7 cellular contexts compared by ENCODE assay signal in genomic region chr6:82891503-82891902, GRCh38.
DNase-seq lines count a peak whose midpoint lies in the region; ATAC-seq and TF ChIP-seq lines count a peak whose summit lies in the region.
"Not testable (repeated sequence)": the region's sequence is repeated elsewhere in the genome, so short reads cannot be mapped to it uniquely, and the experiment has no call there.

No MANE protein-coding gene starts in this region.

- DNase-seq in HCT116 (ENCODE audit: low read depth, low spot score), result peak; percentile 32
- DNase-seq in LoVo (ENCODE audit: low spot score), result peak; percentile 31
- peak; percentile 15 to 62 for DNase-seq in PC-9
- peak; percentile 27 for DNase-seq in epithelial cell of esophagus (ENCODE audit: low read depth)
- DNase-seq in foreskin keratinocyte; type B pancreatic cell (ENCODE audit: extremely low spot score, unreplicated experiment): not testable (repeated sequence)
- peak in 1 of 3 donors; percentile 3 for DNase-seq in mucosa of descending colon

- H4K20me1 ChIP-seq in HCT116 (ENCODE audit: insufficient read depth); PC-9 (ENCODE audit: insufficient read depth): not testable (repeated sequence)

- intact Hi-C loops in HCT116 (cut with micrococcal nuclease); PC-9 (cut with micrococcal nuclease; ENCODE audit: unreplicated experiment); mucosa of descending colon (cut with DNase I, micrococcal nuclease): not testable (repeated sequence)

- not testable (repeated sequence) for H3K9me2 ChIP-seq in HCT116 (ENCODE audit: insufficient read depth); PC-9 (ENCODE audit: insufficient read depth)

- H3K9ac ChIP-seq in HCT116 (ENCODE audit: low read length), result not testable (repeated sequence)

- H3K27ac ChIP-seq in HCT116 (ENCODE audit: low read depth, low read length); PC-9; foreskin keratinocyte: not testable (repeated sequence)

- TF ChIP-seq POLR2A in HCT116 (IDR thresholded peaks at IDR 0.05; ENCODE audit: borderline replicate concordance, extremely low read depth, insufficient read depth, insufficient read length), result not testable (repeated sequence)

- peak overlapping the region; percentile 16 for H3K4me2 ChIP-seq in HCT116 (ENCODE audit: low read length)
- not testable (repeated sequence) for H3K4me2 ChIP-seq in PC-9

- not testable (repeated sequence) for BruUV-seq in HCT116 (replicated peaks; lab: Mats Ljungman, UMichigan); PC-9 (replicated peaks; lab: Mats Ljungman, UMichigan)

- CTCF ChIA-PET in HCT116 (lab: Charles Lee); PC-9 (lab: Charles Lee): not testable (repeated sequence)

- H3K27ac Mint-ChIP-seq in type B pancreatic cell, result peak overlapping the region; percentile 43

- not testable (repeated sequence) for H2AFZ ChIP-seq in HCT116 (ENCODE audit: low read depth, low read length, poor library complexity, severe bottlenecking); PC-9

- peak; percentile 63 for ATAC-seq in HCT116
- peak; percentile 64 for ATAC-seq in foreskin keratinocyte
- peak; percentile 75 for ATAC-seq in mucosa of descending colon

- H3K27me3 Mint-ChIP-seq in type B pancreatic cell, result not testable (repeated sequence)

- POLR2A ChIA-PET in HCT116 (lab: Charles Lee); PC-9 (lab: Charles Lee; ENCODE audit: unreplicated experiment): not testable (repeated sequence)

- not testable (repeated sequence) for H3F3A ChIP-seq in PC-9 (ENCODE audit: insufficient read depth, low read depth)

- not testable (repeated sequence) for H3K9me3 Mint-ChIP-seq in type B pancreatic cell

- H3K4me1 ChIP-seq in HCT116 (ENCODE audit: control insufficient read depth in 1 of 2, insufficient read depth in 2 of 2, low read length in 2 of 2), result peaks cover 0 to 12% of the 10 kb centered on the region in 2 experiments; a peak in 3 of 4 replicates
- H3K4me1 ChIP-seq in PC-9 (replicated peaks; ENCODE audit: insufficient read depth); foreskin keratinocyte; mucosa of descending colon (ENCODE audit: low read depth): not testable (repeated sequence)

- not testable (repeated sequence) for TF ChIP-seq RAD21 in HCT116 (IDR thresholded peaks at IDR 0.05; ENCODE audit: low read depth)

- H3K36me3 Mint-ChIP-seq in type B pancreatic cell, result peaks cover 16% of the 10 kb centered on the region

- H3K79me2 ChIP-seq in HCT116 (ENCODE audit: insufficient read depth, low read length); PC-9 (ENCODE audit: low read depth): not testable (repeated sequence)

- H3K36me3 ChIP-seq in HCT116 (ENCODE audit: control insufficient read depth in 1 of 2, insufficient read depth in 2 of 2, low read length in 2 of 2); PC-9 (ENCODE audit: low read depth); mucosa of descending colon (ENCODE audit: low read depth): not testable (repeated sequence)

- H3K9me3 ChIP-seq in HCT116 (ENCODE audit: control insufficient read depth in 1 of 2, insufficient read depth in 1 of 2, low read depth in 1 of 2, low read length in 2 of 2); PC-9 (ENCODE audit: insufficient read depth, low read depth); mucosa of descending colon: not testable (repeated sequence)

- not testable (repeated sequence) for H3K4me1 Mint-ChIP-seq in type B pancreatic cell (ENCODE audit: unreplicated experiment)

- RAD21 ChIA-PET in HCT116 (lab: Charles Lee; ENCODE audit: low non-redundant PET in 1 of 2, low total read pairs in 2 of 2, uncharacterized antibody in 2 of 2, unreplicated experiment in 2 of 2), result not testable (repeated sequence)

- TF ChIP-seq CTCF in HCT116 (IDR thresholded peaks at IDR 0.05 in 2 of 3, conservative IDR thresholded peaks at IDR 0.05 in 1 of 3; ENCODE audit: borderline replicate concordance in 1 of 3, insufficient read depth in 1 of 3, low read depth in 2 of 3, low read length in 2 of 3); PC-9 (conservative IDR thresholded peaks at IDR 0.05); epithelial cell of esophagus (IDR thresholded peaks at IDR 0.05; ENCODE audit: insufficient read depth, low read depth, low read length, missing control alignments); foreskin keratinocyte (conservative IDR thresholded peaks at IDR 0.05); mucosa of descending colon (IDR thresholded peaks at IDR 0.05); type B pancreatic cell (conservative IDR thresholded peaks at IDR 0.05): not testable (repeated sequence)

- not testable (repeated sequence) for H3K4me3 ChIP-seq in HCT116 (replicated peaks in 1 of 2; ENCODE audit: low read depth in 1 of 2, low read length in 2 of 2); PC-9; epithelial cell of esophagus (ENCODE audit: low read length); mucosa of descending colon

- H3K27me3 ChIP-seq in HCT116 (ENCODE audit: insufficient read depth, low read length); PC-9 (ENCODE audit: insufficient read depth, low read depth); foreskin keratinocyte: not testable (repeated sequence)

- H3K4me3 Mint-ChIP-seq in type B pancreatic cell, result not testable (repeated sequence)

TF ChIP-seq in HCT116, 20 proteins besides CTCF, POLR2A, EP300 and RAD21:
- peak; percentile 59; the same call in 1 of the 2 replicates for TF ChIP-seq EGR1 (IDR thresholded peaks at IDR 0.05; ENCODE audit: low read depth)
- peak; percentile 53; the same call in 1 of the 2 replicates for TF ChIP-seq JUND (IDR thresholded peaks at IDR 0.05)
- TF ChIP-seq FOSL1 (IDR thresholded peaks at IDR 0.05; ENCODE audit: low read depth), result peak; percentile 64; the same call in 1 of the 2 replicates
- TF ChIP-seq SP1 (IDR thresholded peaks at IDR 0.05; ENCODE audit: low read depth), result peak; percentile 31
TF ChIP-seq in HCT116: peak in this region for 4; not testable (repeated sequence) for 16.
